30 cellular contexts compared by ENCODE assay signal in genomic region chr20:1833728-1834726, GRCh38.
DNase-seq lines count a peak whose midpoint lies in the region; ATAC-seq and TF ChIP-seq lines count a peak whose summit lies in the region.
"Had no signal": no experiment of that assay in that cellular context is flagged by ENCODE, and none has a peak within 500 bp of the region (broad histone marks: within the 10 kb centered on the region; RNA-seq: fewer than 3 reads in every experiment).

No MANE protein-coding gene starts in this region.

- no peak for ATAC-seq in effector memory CD8-positive, alpha-beta T cell (replicated peaks)
- no peak for ATAC-seq in HG03442 (IDR thresholded peaks at IDR 0.05; ENCODE audit: unreplicated experiment)
- ATAC-seq: activated T-cell treated with anti-CD3 and anti-CD28 coated beads, Interleukin-2, amount 50 U/mL, for 4 hours; gastrocnemius medialis; GM23338; sciatic nerve; SK-N-SH treated with all-trans-retinoic acid at 6 μM for 48 hours; stimulated activated effector memory CD8-positive, alpha-beta T cell treated with anti-CD3 and anti-CD28 coated beads, Interleukin-12 subunit alpha, Interleukin-12 subunit beta, amount 100 ng/mL, for 72 hours had no signal

- CTCF ChIA-PET in RWPE1 (lab: Yijun Ruan, JAX), result no interaction called here

- peak overlapping the region; percentile 14 for H3K27ac Mint-ChIP-seq in dendritic cell treated with granulocyte-macrophage colony-stimulating factor and Interleukin-4, amounts not matched to agents 40 ng/mL and 50 ng/mL, for 4 days
- H3K27ac Mint-ChIP-seq in effector memory CD8-positive, alpha-beta T cell, result no peak overlapping the region
- H3K27ac Mint-ChIP-seq: activated naive CD8-positive, alpha-beta T cell treated with anti-CD3 and anti-CD28 coated beads, Interleukin-2, amount 10 ng/mL, durations not matched to agents 7 days and 5 days; GM23338; HFFc6; progenitor cell of endocrine pancreas; stimulated activated effector memory CD8-positive, alpha-beta T cell treated with anti-CD3 and anti-CD28 coated beads, Interleukin-12 subunit alpha, Interleukin-12 subunit beta, amount 100 ng/mL, for 72 hours; T-helper 1 cell treated with Interleukin-12 subunit alpha and Interleukin-12 subunit beta and Interleukin-4 antibody, amounts not matched to agents 30 μg/mL and 1 μg/mL, for 36 hours had no signal

- H3K4me3 Mint-ChIP-seq in dendritic cell treated with granulocyte-macrophage colony-stimulating factor and Interleukin-4, amounts not matched to agents 40 ng/mL and 50 ng/mL, for 4 days, result no peak overlapping the region
- H3K4me3 Mint-ChIP-seq in effector memory CD8-positive, alpha-beta T cell, result no peak overlapping the region
- H3K4me3 Mint-ChIP-seq: activated naive CD8-positive, alpha-beta T cell treated with anti-CD3 and anti-CD28 coated beads, Interleukin-2, amount 10 ng/mL, durations not matched to agents 7 days and 5 days; activated T-cell treated with anti-CD3 and anti-CD28 coated beads, Interleukin-2, amount 50 U/mL, for 4 hours; CD4-positive, CD25-positive, alpha-beta regulatory T cell; GM23338; HFFc6; stimulated activated effector memory CD8-positive, alpha-beta T cell treated with anti-CD3 and anti-CD28 coated beads, Interleukin-12 subunit alpha, Interleukin-12 subunit beta, amount 100 ng/mL, for 72 hours; T-helper 1 cell treated with Interleukin-12 subunit alpha and Interleukin-12 subunit beta and Interleukin-4 antibody, amounts not matched to agents 30 μg/mL and 1 μg/mL, for 36 hours had no signal

- DNase-seq in NCI-H748 (lab: John Stamatoyannopoulos, UW; ENCODE audit: unreplicated experiment), result peak; percentile 24
- DNase-seq in NCI-H748 treated with DMSO at 0.1 percent for 48 hours (lab: John Stamatoyannopoulos, UW), result no peak
- DNase-seq in NCI-H446 treated with DMSO at 0.1 percent for 48 hours (lab: John Stamatoyannopoulos, UW), result peak; percentile 35
- no peak for DNase-seq in effector memory CD8-positive, alpha-beta T cell
- no peak for DNase-seq in COLO829 (ENCODE audit: low spot score)
- DNase-seq in RWPE1 (ENCODE audit: low spot score), result no peak
- DNase-seq: activated gamma-delta T cell; activated naive CD8-positive, alpha-beta T cell treated with anti-CD3 and anti-CD28 coated beads, Interleukin-2, amount 10 ng/mL, durations not matched to agents 7 days and 5 days; activated T-cell treated with anti-CD3 and anti-CD28 coated beads, Interleukin-2, amount 50 U/mL, for 4 hours; AML-193; CD4-positive, CD25-positive, alpha-beta regulatory T cell; dermis blood vessel endothelial cell; gastrocnemius medialis; HFFc6; KG1; MG63; midbrain; naive B cell; NCI-H2029 treated with DMSO at 0.1 percent for 48 hours; nucleus accumbens; OCI-M1; upper lobe of left lung had no signal

- no peak overlapping the region for H3K27ac ChIP-seq in RWPE1
- H3K27ac ChIP-seq: gastrocnemius medialis, upper lobe of left lung had no signal

- intact Hi-C loops in dendritic cell treated with granulocyte-macrophage colony-stimulating factor and Interleukin-4, amounts not matched to agents 40 ng/mL and 50 ng/mL, for 4 days (cut with micrococcal nuclease), result no loop called here

- peaks cover 4% of the 10 kb centered on the region for H3K9me3 Mint-ChIP-seq in dendritic cell treated with granulocyte-macrophage colony-stimulating factor and Interleukin-4, amounts not matched to agents 40 ng/mL and 50 ng/mL, for 4 days
- no peaks in the 10 kb centered on the region for H3K9me3 Mint-ChIP-seq in effector memory CD8-positive, alpha-beta T cell
- H3K9me3 Mint-ChIP-seq: activated naive CD8-positive, alpha-beta T cell treated with anti-CD3 and anti-CD28 coated beads, Interleukin-2, amount 10 ng/mL, durations not matched to agents 7 days and 5 days; activated T-cell treated with anti-CD3 and anti-CD28 coated beads, Interleukin-2, amount 50 U/mL, for 4 hours; CD4-positive, CD25-positive, alpha-beta regulatory T cell; GM23338; HFFc6; stimulated activated effector memory CD8-positive, alpha-beta T cell treated with anti-CD3 and anti-CD28 coated beads, Interleukin-12 subunit alpha, Interleukin-12 subunit beta, amount 100 ng/mL, for 72 hours; T-helper 1 cell treated with Interleukin-12 subunit alpha and Interleukin-12 subunit beta and Interleukin-4 antibody, amounts not matched to agents 30 μg/mL and 1 μg/mL, for 36 hours had no signal

- no peaks in the 10 kb centered on the region for H3K36me3 Mint-ChIP-seq in dendritic cell treated with granulocyte-macrophage colony-stimulating factor and Interleukin-4, amounts not matched to agents 40 ng/mL and 50 ng/mL, for 4 days (ENCODE audit: low read depth)
- H3K36me3 Mint-ChIP-seq in effector memory CD8-positive, alpha-beta T cell (ENCODE audit: insufficient read depth), result no peaks in the 10 kb centered on the region
- H3K36me3 Mint-ChIP-seq: activated naive CD8-positive, alpha-beta T cell treated with anti-CD3 and anti-CD28 coated beads, Interleukin-2, amount 10 ng/mL, durations not matched to agents 7 days and 5 days; CD4-positive, CD25-positive, alpha-beta regulatory T cell; naive B cell; stimulated activated effector memory CD8-positive, alpha-beta T cell treated with anti-CD3 and anti-CD28 coated beads, Interleukin-12 subunit alpha, Interleukin-12 subunit beta, amount 100 ng/mL, for 72 hours had no signal

- peaks cover 2% of the 10 kb centered on the region for H3K27me3 Mint-ChIP-seq in dendritic cell treated with granulocyte-macrophage colony-stimulating factor and Interleukin-4, amounts not matched to agents 40 ng/mL and 50 ng/mL, for 4 days
- H3K27me3 Mint-ChIP-seq in effector memory CD8-positive, alpha-beta T cell, result peaks cover 43 to 66% of the 10 kb centered on the region in 2 donors

- POLR2A ChIA-PET in RWPE1 (lab: Yijun Ruan, JAX; ENCODE audit: low non-redundant PET), result no interaction called here

- peaks cover 73% of the 10 kb centered on the region for H3K4me1 Mint-ChIP-seq in dendritic cell treated with granulocyte-macrophage colony-stimulating factor and Interleukin-4, amounts not matched to agents 40 ng/mL and 50 ng/mL, for 4 days (ENCODE audit: low read depth)
- H3K4me1 Mint-ChIP-seq in effector memory CD8-positive, alpha-beta T cell (ENCODE audit: low read depth in 2 of 2), result no peaks in the 10 kb centered on the region
- H3K4me1 Mint-ChIP-seq: activated naive CD8-positive, alpha-beta T cell treated with anti-CD3 and anti-CD28 coated beads, Interleukin-2, amount 10 ng/mL, durations not matched to agents 7 days and 5 days; CD4-positive, CD25-positive, alpha-beta regulatory T cell; GM23338 had no signal

- TF ChIP-seq CTCF in RWPE1 (conservative IDR thresholded peaks at IDR 0.05; ENCODE audit: low read depth), result no peak

Comparison
In these comparisons a context has a peak if more than half of its experiments do, and no peak if none do; other contexts are left out.
1. DNase-seq: peak in NCI-H748 (single experiment) and NCI-H446 treated with DMSO at 0.1 percent for 48 hours (single experiment); none in NCI-H748 treated with DMSO at 0.1 percent for 48 hours (single experiment), effector memory CD8-positive, alpha-beta T cell (0 of 3), COLO829 (single experiment) and RWPE1 (single experiment).